ENCODE assay signal across 30 cellular contexts in genomic region chr7:4823442-4824119, GRCh38. TPM values are rescaled to one million over a fixed set of nuclear protein-coding genes. Genes with fewer than 3 reads are reported as not detected.
"Had no signal": no experiment of that assay in that cellular context is flagged by ENCODE, and none has a peak within 500 bp of the region (broad histone marks: within the 10 kb centered on the region; RNA-seq: fewer than 3 reads in every experiment).

No MANE protein-coding gene starts in this region.

- H3K4me1 ChIP-seq: adrenal gland, colonic mucosa, pancreas, psoas muscle, transverse colon, vagina had no signal

- H3K4me2 ChIP-seq: hepatocyte had no signal

- H3K27me3 ChIP-seq: adrenal gland, ascending aorta, colonic mucosa, dorsolateral prefrontal cortex, hepatocyte, pancreas, right atrium auricular region, transverse colon, vagina had no signal

- H3K4me3 ChIP-seq: adrenal gland, ascending aorta, colonic mucosa, dorsolateral prefrontal cortex, hepatocyte, left ventricle myocardium inferior, pancreas, psoas muscle, right atrium auricular region, transverse colon, vagina had no signal

- H2AFZ ChIP-seq: hepatocyte had no signal

- H3K4me1 Mint-ChIP-seq: immature natural killer cell; mesothelial cell of epicardium; natural killer cell; stimulated activated naive B cell treated with anti-CD40 and anti-IgM and Interleukin-4, amounts not matched to agents 10 μg/mL and 1 μg/mL and 100 μg/mL, for 72 hours had no signal

- DNase-seq: activated CD4-positive, CD25-positive, alpha-beta regulatory T cell treated with anti-CD3 and anti-CD28 coated beads, Interleukin-2, amount 50 U/mL, for 72 hours; activated naive CD4-positive, alpha-beta T cell; activated T-cell treated with anti-CD3 and anti-CD28 coated beads, Interleukin-2, amount 50 U/mL, for 24 hours; adrenal gland; central memory CD4-positive, alpha-beta T cell; colonic mucosa; effector memory CD8-positive, alpha-beta T cell; immature natural killer cell; kidney glomerular epithelial cell; left ventricle myocardium inferior; mammary epithelial cell; natural killer cell; stimulated activated CD4-positive, alpha-beta T cell treated with anti-CD3 and anti-CD28 coated beads, Interleukin-1b, Interleukin-23, amount 100 ng/mL, for 48 hours; stimulated activated naive B cell treated with anti-CD40 and anti-IgM and Interleukin-4, amounts not matched to agents 10 μg/mL and 1 μg/mL and 100 μg/mL, for 72 hours; transverse colon; WERI-Rb-1 had no signal

- H3K9me3 Mint-ChIP-seq: activated T-cell treated with anti-CD3 and anti-CD28 coated beads, Interleukin-2, amount 50 U/mL, for 24 hours; activated T-helper 2 cell treated with anti-CD3 and anti-CD28 coated beads, Interferon-gamma antibody, Interleukin-2, Interleukin-4, amounts not matched to agents 10 μg/mL and 5 μg/mL and 100 μg/mL, durations not matched to agents 14 hours and 24 hours and 36 hours; effector memory CD8-positive, alpha-beta T cell; immature natural killer cell; mesothelial cell of epicardium; natural killer cell; stimulated activated naive B cell treated with anti-CD40 and anti-IgM and Interleukin-4, amounts not matched to agents 10 μg/mL and 1 μg/mL and 100 μg/mL, for 72 hours; T-helper 2 cell treated with Interferon-gamma antibody and Interleukin-4, amounts not matched to agents 5 μg/mL and 100 μg/mL, for 36 hours had no signal

- H3K4me3 Mint-ChIP-seq: activated naive CD8-positive, alpha-beta T cell; activated T-cell treated with anti-CD3 and anti-CD28 coated beads, Interleukin-2, amount 50 U/mL, for 24 hours; effector memory CD8-positive, alpha-beta T cell; immature natural killer cell; mesothelial cell of epicardium; natural killer cell; stimulated activated naive B cell treated with anti-CD40 and anti-IgM and Interleukin-4, amounts not matched to agents 10 μg/mL and 1 μg/mL and 100 μg/mL, for 72 hours; T-helper 2 cell treated with Interferon-gamma antibody and Interleukin-4, amounts not matched to agents 5 μg/mL and 100 μg/mL, for 36 hours had no signal

- H3K36me3 ChIP-seq: adrenal gland, ascending aorta, colonic mucosa, left ventricle myocardium inferior, neutrophil, pancreas, right atrium auricular region, transverse colon, vagina, WERI-Rb-1 had no signal

- H3K36me3 Mint-ChIP-seq: activated naive CD8-positive, alpha-beta T cell; immature natural killer cell; mesothelial cell of epicardium; natural killer cell; stimulated activated naive B cell treated with anti-CD40 and anti-IgM and Interleukin-4, amounts not matched to agents 10 μg/mL and 1 μg/mL and 100 μg/mL, for 72 hours had no signal

- ATAC-seq: effector memory CD8-positive, alpha-beta T cell; esophagus mucosa; natural killer cell; pancreas; psoas muscle; stimulated activated naive B cell treated with anti-CD40 and anti-IgM and Interleukin-4, amounts not matched to agents 10 μg/mL and 1 μg/mL and 100 μg/mL, for 72 hours had no signal

- H3K27ac Mint-ChIP-seq: activated naive CD8-positive, alpha-beta T cell; activated T-cell treated with anti-CD3 and anti-CD28 coated beads, Interleukin-2, amount 50 U/mL, for 24 hours; activated T-helper 2 cell treated with anti-CD3 and anti-CD28 coated beads, Interferon-gamma antibody, Interleukin-2, Interleukin-4, amounts not matched to agents 10 μg/mL and 5 μg/mL and 100 μg/mL, durations not matched to agents 14 hours and 24 hours and 36 hours; effector memory CD8-positive, alpha-beta T cell; mesothelial cell of epicardium; natural killer cell; stimulated activated naive B cell treated with anti-CD40 and anti-IgM and Interleukin-4, amounts not matched to agents 10 μg/mL and 1 μg/mL and 100 μg/mL, for 72 hours; T-helper 2 cell treated with Interferon-gamma antibody and Interleukin-4, amounts not matched to agents 5 μg/mL and 100 μg/mL, for 36 hours had no signal

- H3K9me3 ChIP-seq: adrenal gland, ascending aorta, colonic mucosa, left ventricle myocardium inferior, neutrophil, pancreas, psoas muscle, right atrium auricular region, transverse colon, vagina had no signal

- H3K27ac ChIP-seq: adrenal gland, ascending aorta, colonic mucosa, hepatocyte, left ventricle myocardium inferior, neutrophil, pancreas, psoas muscle, right atrium auricular region, transverse colon, vagina, WERI-Rb-1 had no signal

RNA-seq across cellular contexts. Expression of gene PAPOLB, which starts 38.2 kb away (rescaled TPM):
- total RNA-seq: activated T-helper 2 cell treated with anti-CD3 and anti-CD28 coated beads, Interferon-gamma antibody, Interleukin-2, Interleukin-4, amounts not matched to agents 10 μg/mL and 5 μg/mL and 100 μg/mL, durations not matched to agents 14 hours and 24 hours and 36 hours; adrenal gland; ascending aorta; esophagus mucosa; hepatocyte; vagina had no signal
- polyA plus RNA-seq: endothelial cell of umbilical vein, hepatocyte, mammary epithelial cell, pancreas had no signal

RNA-seq across cellular contexts. Expression of gene RADIL, which starts 59.9 kb away (rescaled TPM):
- total RNA-seq: natural killer cell had no signal
- polyA plus RNA-seq: immature natural killer cell had no signal
